Comparison of ENCODE assay signal across 26 cellular contexts in genomic region chr11:75497788-75498404, GRCh38. TPM values are rescaled to one million over a fixed set of nuclear protein-coding genes. Genes with fewer than 3 reads are reported as not detected.
DNase-seq lines count a peak whose midpoint lies in the region; ATAC-seq, FAIRE-seq and TF ChIP-seq lines count a peak whose summit lies in the region.
"Had no signal": no experiment of that assay in that cellular context is flagged by ENCODE, and none has a peak within 500 bp of the region (broad histone marks: within the 10 kb centered on the region; RNA-seq: fewer than 3 reads in every experiment).

No MANE protein-coding gene starts in this region.

- H3K4me3 ChIP-seq in IMR-90 (ENCODE audit: insufficient read depth, low read depth, low read length), result no peak overlapping the region
- H3K4me3 ChIP-seq: smooth muscle cell, thoracic aorta had no signal

- TF ChIP-seq POLR2A in GM12892 (IDR thresholded peaks at IDR 0.05; ENCODE audit: low read depth, low read length) (no peak), IMR-90 (IDR thresholded peaks at IDR 0.05; ENCODE audit: low read depth, low read length) (no peak), erythroblast (IDR thresholded peaks at IDR 0.05; ENCODE audit: low read length) (no peak)

- CTCF ChIA-PET in IMR-90 (lab: Yijun Ruan, JAX), result no interaction called here

- peak overlapping the region; percentile 42; the same call in 1 of the 2 replicates for H4K91ac ChIP-seq in IMR-90 (ENCODE audit: insufficient read depth, low read depth, low read length)

- WGBS in IMR-90 (ENCODE audit: extremely low coverage in 2 of 2, insufficient read length in 1 of 2), 2 experiments, result 100% methylated on average over 1 of the region's 5 CpGs; no CpG with 5 or more reads in 1 of the 2 experiments

- no peak overlapping the region for H3K4me2 ChIP-seq in IMR-90 (ENCODE audit: low read depth, low read length)
- H3K4me2 ChIP-seq: smooth muscle cell had no signal

- ATAC-seq in IMR-90 (ENCODE audit: low read depth), result no peak
- peak; percentile 25 for ATAC-seq in stimulated activated naive CD8-positive, alpha-beta T cell treated with anti-CD3 and anti-CD28 coated beads, Interleukin-15, Interleukin-2, amounts not matched to agents 100 U/mL and 50 U/mL, for 24 hours
- no peak for ATAC-seq in GM19023 (IDR thresholded peaks at IDR 0.05; ENCODE audit: unreplicated experiment)
- no peak for ATAC-seq in GM18858 (IDR thresholded peaks at IDR 0.05; ENCODE audit: unreplicated experiment)
- ATAC-seq in HG03045 (IDR thresholded peaks at IDR 0.05; ENCODE audit: unreplicated experiment), result no peak
- ATAC-seq: activated CD4-positive, CD25-positive, alpha-beta regulatory T cell treated with anti-CD3 and anti-CD28 coated beads, Interleukin-2, amount 50 U/mL, for 24 hours; left lobe of liver; naive thymus-derived CD4-positive, alpha-beta T cell; stimulated activated memory B cell treated with anti-CD40 and anti-IgM and Interleukin-4, amounts not matched to agents 10 μg/mL and 1 μg/mL and 100 μg/mL, for 72 hours had no signal

- no peak for TF ChIP-seq RAD21 in IMR-90 (IDR thresholded peaks at IDR 0.05; ENCODE audit: low read length)

- no peak overlapping the region for H3K9ac ChIP-seq in IMR-90 (ENCODE audit: low read depth, low read length)

- H3K23ac ChIP-seq in IMR-90 (ENCODE audit: low read depth, low read length), result no peak overlapping the region

- no peaks in the 10 kb centered on the region for H3K9me3 ChIP-seq in IMR-90 (ENCODE audit: control insufficient read depth, insufficient read depth, low read length)
- H3K9me3 ChIP-seq: thoracic aorta had no signal

- dilution Hi-C loops in IMR-90 (cut with HindIII; ENCODE audit: low sequenced_read_pairs, unreplicated experiment), result no loop called here

- H4K20me1 ChIP-seq in IMR-90 (ENCODE audit: insufficient read depth, low read length), result no peaks in the 10 kb centered on the region

- intact Hi-C loops in IMR-90 (cut with micrococcal nuclease), result loop anchor here (5.0 kb wide), 1 partner anchor 46 kb away; no protein-coding TSS in a partner anchor

- FAIRE-seq in GM12892 (lab: Jason Lieb, UNC), result peak; percentile 24
- FAIRE-seq: frontal cortex, G401.6, RCC 7860, TTC549 had no signal

- no peak overlapping the region for H3K56ac ChIP-seq in IMR-90 (ENCODE audit: extremely low read depth, insufficient read depth, low read length)

- POLR2A ChIA-PET in IMR-90 (lab: Charles Lee; ENCODE audit: unreplicated experiment), result no interaction called here

- H3K36me3 ChIP-seq in IMR-90 (ENCODE audit: control insufficient read depth, insufficient read depth, low read length), result no peaks in the 10 kb centered on the region
- H3K36me3 ChIP-seq: thoracic aorta had no signal

- no TSS peak for BruUV-seq in IMR-90 (replicated peaks; lab: Mats Ljungman, UMichigan)

- H3K4ac ChIP-seq in IMR-90 (ENCODE audit: low read depth, low read length), result peak overlapping the region; percentile 17

- H3K14ac ChIP-seq in IMR-90 (replicated peaks; ENCODE audit: low read depth, low read length), result 0 out of 2 replicates have a peak overlapping the region, but pooled peaks have one; percentile 11

- H3K27ac ChIP-seq in IMR-90 (ENCODE audit: insufficient read depth, low read length), result no peak overlapping the region

- H2AFZ ChIP-seq in IMR-90 (replicated peaks; ENCODE audit: low read length, poor library complexity), result no peak overlapping the region

- H3K9me1 ChIP-seq in IMR-90 (ENCODE audit: insufficient read depth, low read length), result peaks cover 31% of the 10 kb centered on the region

- no peak for DNase-seq in GM12892 (ENCODE audit: insufficient read length)
- DNase-seq in IMR-90, result no peak
- DNase-seq in erythroblast (lab: John Stamatoyannopoulos, UW), result peak; percentile 41 to 79
- no peak for DNase-seq in stimulated activated naive CD8-positive, alpha-beta T cell treated with anti-CD3 and anti-CD28 coated beads, Interleukin-15, Interleukin-2, amounts not matched to agents 100 U/mL and 50 U/mL, for 24 hours
- DNase-seq: CD8-positive, alpha-beta memory T cell; effector CD4-positive, alpha-beta T cell; HCEC 1CT; hypothalamus; naive thymus-derived CD4-positive, alpha-beta T cell; NCI-H1105; NCI-H2029 treated with DMSO at 0.1 percent for 48 hours; NCI-H2227 treated with DMSO at 0.1 percent for 48 hours; NCI-H69; nucleus accumbens had no signal

- H2BK20ac ChIP-seq in IMR-90 (ENCODE audit: low read depth, low read length), result peak overlapping the region; percentile 52

- peak overlapping the region; percentile 34 for H3K18ac ChIP-seq in IMR-90 (ENCODE audit: low read depth, low read length)

- no peak overlapping the region for H2AK9ac ChIP-seq in IMR-90 (replicated peaks; ENCODE audit: low read depth, low read length, poor library complexity)

- H3K4me1 ChIP-seq in IMR-90 (ENCODE audit: control insufficient read depth, insufficient read depth, low read length), result peaks cover 27% of the 10 kb centered on the region

- H2BK5ac ChIP-seq in IMR-90 (ENCODE audit: low read depth, low read length, poor library complexity, severe bottlenecking), result no peak overlapping the region

- TF ChIP-seq CTCF in IMR-90 (conservative IDR thresholded peaks at IDR 0.05; ENCODE audit: low read depth, low read length), result no peak

- peak overlapping the region; percentile 54; the same call in 1 of the 2 replicates for H4K5ac ChIP-seq in IMR-90 (ENCODE audit: low read depth, low read length)

- H2AK5ac ChIP-seq in IMR-90 (ENCODE audit: low read depth, low read length), result peak overlapping the region; percentile 72

- peak overlapping the region; percentile 86; the same call in 2 of the 3 replicates for H2BK15ac ChIP-seq in IMR-90 (ENCODE audit: low read depth, low read length)

- H3K79me1 ChIP-seq in IMR-90 (ENCODE audit: low read depth in 1 of 2, low read length in 2 of 2), result peaks cover 0 to 16% of the 10 kb centered on the region in 2 experiments; a peak in 1 of 4 replicates

- H4K8ac ChIP-seq in IMR-90 (ENCODE audit: low read depth in 2 of 2, low read length in 2 of 2), result no peak overlapping the region

- in situ Hi-C loops in IMR-90 (cut with MboI; ENCODE audit: low sequenced_read_pairs), result no loop called here

- H2BK120ac ChIP-seq in IMR-90 (ENCODE audit: low read depth, low read length), result 0 out of 2 replicates have a peak overlapping the region, but pooled peaks have one; percentile 22

- no peaks in the 10 kb centered on the region for H3K27me3 ChIP-seq in IMR-90 (ENCODE audit: control insufficient read depth, insufficient read depth, low read length)

TF ChIP-seq in IMR-90, 13 proteins besides CTCF, POLR2A, EP300 and RAD21:
- TF ChIP-seq RFX5 (IDR thresholded peaks at IDR 0.05; ENCODE audit: low read depth, low read length) (no peak), RCOR1 (IDR thresholded peaks at IDR 0.05; ENCODE audit: insufficient replicate concordance, low read length) (no peak), MAFK (IDR thresholded peaks at IDR 0.05; ENCODE audit: low read depth, low read length) (no peak), SMC3 (IDR thresholded peaks at IDR 0.05; ENCODE audit: low read depth, low read length) (no peak), NFE2L2 (IDR thresholded peaks at IDR 0.05; ENCODE audit: low read depth, low read length) (no peak), BHLHE40 (IDR thresholded peaks at IDR 0.05; ENCODE audit: low read depth, low read length) (no peak), CEBPB (IDR thresholded peaks at IDR 0.05; ENCODE audit: low read depth, low read length) (no peak), USF2 (IDR thresholded peaks at IDR 0.05; ENCODE audit: low read depth, low read length) (no peak), MAZ (IDR thresholded peaks at IDR 0.05; ENCODE audit: borderline replicate concordance, low read depth, low read length) (no peak)

RNA-seq across cellular contexts. Expression of gene GDPD5, which starts 27.8 kb away (rescaled TPM):
- 11.5 TPM for polyA plus RNA-seq in GM12892 (2012; ENCODE audit: missing spikeins)
- total RNA-seq in IMR-90 (2012; rRNA removed), result 1.7 and 2.0 TPM in 2 replicates
- polyA plus RNA-seq in IMR-90 (2012; rRNA removed), result 7.9 and 8.2 TPM in 2 replicates
- polyA plus RNA-seq in IMR-90 (2012; cell fraction: cytosol; rRNA removed), result 4.1 and 7.5 TPM in 2 replicates
- 25.1 and 54.1 TPM in 2 replicates for polyA plus RNA-seq in IMR-90 (2012; cell fraction: nucleus; rRNA removed; ENCODE audit: low replicate concordance)

Comparison
In these comparisons a context has a peak if more than half of its experiments do, and no peak if none do; other contexts are left out.
1. DNase-seq: peak in erythroblast (2 of 2); none in GM12892 (single experiment), IMR-90 (single experiment) and stimulated activated naive CD8-positive, alpha-beta T cell treated with anti-CD3 and anti-CD28 coated beads, Interleukin-15, Interleukin-2, amounts not matched to agents 100 U/mL and 50 U/mL, for 24 hours (single experiment).